ENCODE assay signal across 1 cellular context in genomic region chr4:72566573-72566972, GRCh38.
A peak's percentile ranks its signal among the peaks of the same experiment; 100 is the strongest.
TF ChIP-seq lines count a peak whose summit lies in the region.

No MANE protein-coding gene starts in this region.

TF ChIP-seq in K562, 482 proteins besides CTCF, POLR2A, EP300 and RAD21 (continued from another document):
- no peak for TF ChIP-seq ZKSCAN1 (IDR thresholded peaks at IDR 0.05; ENCODE audit: low read depth, low read length)
- no peak for TF ChIP-seq KLF16 (IDR thresholded peaks at IDR 0.05)
- no peak for TF ChIP-seq ZKSCAN8 (CRISPR knock-in tag; IDR thresholded peaks at IDR 0.05)
- no peak for TF ChIP-seq ZC3H11A (IDR thresholded peaks at IDR 0.05; ENCODE audit: low read depth, low read length)
- no peak for TF ChIP-seq ZFP30 (CRISPR knock-in tag; IDR thresholded peaks at IDR 0.05; ENCODE audit: borderline replicate concordance)
- no peak for TF ChIP-seq RBM34 (IDR thresholded peaks at IDR 0.05; ENCODE audit: borderline replicate concordance, insufficient read depth, low read length)
- TF ChIP-seq ZNF592 (IDR thresholded peaks at IDR 0.05) = no peak
- no peak for TF ChIP-seq KDM2B (CRISPR knock-in tag; IDR thresholded peaks at IDR 0.05)
- TF ChIP-seq HDAC2 (IDR thresholded peaks at IDR 0.05) = 0 out of 2 replicates have a peak, but pooled peaks have one; percentile 33
- no peak for TF ChIP-seq RB1 (IDR thresholded peaks at IDR 0.05; ENCODE audit: low read depth)
- no peak for TF ChIP-seq ATF2 (CRISPR knock-in tag; IDR thresholded peaks at IDR 0.05)
- TF ChIP-seq RBM17 (IDR thresholded peaks at IDR 0.05; ENCODE audit: borderline replicate concordance, low read depth, low read length) = no peak
- TF ChIP-seq ASH1L (IDR thresholded peaks at IDR 0.05; ENCODE audit: borderline replicate concordance, low read depth, partially characterized antibody) = no peak
- TF ChIP-seq FOS (IDR thresholded peaks at IDR 0.05; ENCODE audit: extremely low read depth, insufficient read length) = no peak
- TF ChIP-seq ELF2 (CRISPR knock-in tag; IDR thresholded peaks at IDR 0.05) = no peak
- peak; percentile 98 for TF ChIP-seq RBM25 (IDR thresholded peaks at IDR 0.05; ENCODE audit: low read depth, low read length, severe bottlenecking)
- TF ChIP-seq BCOR (IDR thresholded peaks at IDR 0.05) = peak; percentile 91
- TF ChIP-seq PTTG1 (tag; IDR thresholded peaks at IDR 0.05; ENCODE audit: low read depth) = no peak
- 0 out of 2 replicates have a peak, but pooled peaks have one; percentile 15 for TF ChIP-seq ZBTB40 (IDR thresholded peaks at IDR 0.05)
- no peak for TF ChIP-seq ZBTB40 (CRISPR knock-in tag; IDR thresholded peaks at IDR 0.05)
- TF ChIP-seq KDM1A (IDR thresholded peaks at IDR 0.05) = peak; percentile 45 to 72; a peak in 3 of 4 replicates
- TF ChIP-seq NR2C2 (CRISPR knock-in tag; IDR thresholded peaks at IDR 0.05) = no peak
- TF ChIP-seq NR2C2 (tag; IDR thresholded peaks at IDR 0.05) = no peak
- TF ChIP-seq MYNN (IDR thresholded peaks at IDR 0.05) = no peak
- no peak for TF ChIP-seq MYNN (CRISPR knock-in tag; IDR thresholded peaks at IDR 0.05)
- no peak for TF ChIP-seq SFPQ (IDR thresholded peaks at IDR 0.05; ENCODE audit: low read depth, low read length)
- TF ChIP-seq ARID3B (CRISPR knock-in tag; IDR thresholded peaks at IDR 0.05; ENCODE audit: borderline replicate concordance) = no peak
- no peak for TF ChIP-seq COPS2 (conservative IDR thresholded peaks at IDR 0.05)
- TF ChIP-seq CHD2 (IDR thresholded peaks at IDR 0.05; ENCODE audit: low read depth, low read length) = no peak
- no peak for TF ChIP-seq NR4A1 (CRISPR knock-in tag; IDR thresholded peaks at IDR 0.05)
- no peak for TF ChIP-seq NR4A1 (tag; IDR thresholded peaks at IDR 0.05)
- no peak for TF ChIP-seq ZNF507 (tag; conservative IDR thresholded peaks at IDR 0.05)
- no peak for TF ChIP-seq PHB (CRISPR knock-in tag; IDR thresholded peaks at IDR 0.05)
- no peak for TF ChIP-seq ZNF146 (CRISPR knock-in tag; IDR thresholded peaks at IDR 0.05; ENCODE audit: unreplicated experiment)
- TF ChIP-seq KLF1 (tag; IDR thresholded peaks at IDR 0.05) = no peak
- TF ChIP-seq CREB1 (IDR thresholded peaks at IDR 0.05) = no peak
- TF ChIP-seq CREB1 (CRISPR knock-in tag; IDR thresholded peaks at IDR 0.05) = no peak
- peak; percentile 88 for TF ChIP-seq NFIC (IDR thresholded peaks at IDR 0.05)
- no peak for TF ChIP-seq LCOR (CRISPR knock-in tag; IDR thresholded peaks at IDR 0.05)
- TF ChIP-seq E2F8 (IDR thresholded peaks at IDR 0.05; ENCODE audit: low read depth, partially characterized antibody) = no peak
- no peak for TF ChIP-seq TCF3 (CRISPR knock-in tag; IDR thresholded peaks at IDR 0.05)
- TF ChIP-seq PTBP1 (IDR thresholded peaks at IDR 0.05; ENCODE audit: low read depth, low read length) = no peak
- no peak for TF ChIP-seq PHF21A (IDR thresholded peaks at IDR 0.05; ENCODE audit: borderline replicate concordance, low read depth)
- TF ChIP-seq LEF1 (IDR thresholded peaks at IDR 0.05) = no peak
